In the genomic region with DNA sequence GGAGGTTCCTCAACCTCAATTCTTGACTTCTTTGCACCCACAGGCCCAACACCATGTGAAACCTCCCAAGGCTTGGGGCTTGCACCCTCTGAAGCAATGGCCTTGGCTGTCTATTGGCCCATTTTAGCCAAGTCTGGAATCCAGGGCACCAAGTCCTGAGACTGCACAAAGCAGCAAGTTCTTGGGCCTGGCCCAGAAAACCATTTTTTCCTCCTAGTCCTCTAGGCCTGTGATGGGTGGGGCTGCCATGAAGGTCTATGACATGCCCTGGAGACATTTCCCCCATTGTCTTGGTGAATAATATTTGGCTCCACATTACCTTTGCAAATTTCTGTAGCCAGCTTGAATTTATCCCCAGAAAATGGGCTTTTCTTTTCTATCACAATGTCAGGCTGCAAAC, we compare ENCODE assay signal across 20 cellular contexts.
A peak's percentile ranks its signal among the peaks of the same experiment; 100 is the strongest.
DNase-seq lines count a peak whose midpoint lies in the region; ATAC-seq, FAIRE-seq and TF ChIP-seq lines count a peak whose summit lies in the region.
"Had no signal": no experiment of that assay in that cellular context is flagged by ENCODE, and none has a peak within 500 bp of the region (broad histone marks: within the 10 kb centered on the region; RNA-seq: fewer than 3 reads in every experiment).

No MANE protein-coding gene starts in this region.

- no peak overlapping the region for H3K56ac ChIP-seq in mesendoderm (ENCODE audit: low read length)

- H3K36me3 ChIP-seq in mesendoderm (ENCODE audit: control insufficient read depth, insufficient read depth, low read length): no peaks in the 10 kb centered on the region
- H3K36me3 ChIP-seq: BE2C, BLaER1 had no signal

- H3K79me2 ChIP-seq in mesendoderm (ENCODE audit: control insufficient read depth, insufficient read depth, low read length): no peaks in the 10 kb centered on the region

- TF ChIP-seq POLR2A in A549 (IDR thresholded peaks at IDR 0.05; ENCODE audit: low read length): no peak

- H3K23ac ChIP-seq in mesendoderm (ENCODE audit: low read length): no peak overlapping the region

- H3K4ac ChIP-seq in mesendoderm (ENCODE audit: low read depth, low read length): no peak overlapping the region

- no peak overlapping the region for H2BK5ac ChIP-seq in mesendoderm (ENCODE audit: low read length)

- TF ChIP-seq EP300 in A549 (IDR thresholded peaks at IDR 0.05): no peak

- H3K4me1 ChIP-seq in A549: no peaks in the 10 kb centered on the region
- H3K4me1 ChIP-seq in mesendoderm (ENCODE audit: control insufficient read depth, low read depth, low read length): no peaks in the 10 kb centered on the region
- H3K4me1 ChIP-seq: BE2C, BLaER1 had no signal

- no peaks in the 10 kb centered on the region for H3K27me3 ChIP-seq in mesendoderm (ENCODE audit: insufficient read depth, low read length, poor library complexity)
- H3K27me3 ChIP-seq: BE2C, BLaER1 had no signal

- no peaks in the 10 kb centered on the region for H3K9me3 ChIP-seq in A549
- H3K9me3 ChIP-seq: BE2C had no signal

- H3K4me2 ChIP-seq in A549: no peak overlapping the region
- no peak overlapping the region for H3K4me2 ChIP-seq in mesendoderm (ENCODE audit: low read length)
- H3K4me2 ChIP-seq: BLaER1 had no signal

- H3K27ac ChIP-seq in A549: no peak overlapping the region
- no peak overlapping the region for H3K27ac ChIP-seq in mesendoderm (ENCODE audit: low read depth, low read length)
- H3K27ac ChIP-seq: 22Rv1, BLaER1 had no signal

- DNase-seq in A549 (ENCODE audit: low read depth in 1 of 2, low spot score in 1 of 2): no peak
- DNase-seq in OCI-M1 (lab: John Stamatoyannopoulos, UW): peak; percentile 30
- DNase-seq in mesendoderm: peak; percentile 5
- DNase-seq in D341Med (ENCODE audit: low spot score): no peak
- no peak for DNase-seq in activated T-cell treated with anti-CD3 and anti-CD28 coated beads for 4 hours
- DNase-seq: ACHN; BE2C; C1 segment of cervical spinal cord; CD4-positive, alpha-beta memory T cell; CD4-positive, CD25-positive, alpha-beta regulatory T cell; CD8-positive, alpha-beta memory T cell; COR-L47; DMS79 treated with DMSO at 0.1 percent for 48 hours; GF-D8 had no signal

- H2BK120ac ChIP-seq in mesendoderm (ENCODE audit: low read depth, low read length): no peak overlapping the region

- no peaks in the 10 kb centered on the region for H3K79me1 ChIP-seq in mesendoderm (ENCODE audit: low read length)

- no peak for TF ChIP-seq CTCF in A549 (IDR thresholded peaks at IDR 0.05)

- H4K5ac ChIP-seq in mesendoderm (ENCODE audit: low read length): no peak overlapping the region

- FAIRE-seq in A549 (lab: Jason Lieb, UNC): no peak
- FAIRE-seq: D721Med, G401.6, GM12891, GM19239 had no signal

- CTCF ChIA-PET in A549 (lab: Yijun Ruan, JAX): no interaction called here

- TF ChIP-seq RAD21 in A549 (conservative IDR thresholded peaks at IDR 0.05 in 1 of 2, IDR thresholded peaks at IDR 0.05 in 1 of 2): no peak

- H4K8ac ChIP-seq in mesendoderm (ENCODE audit: low read depth, low read length): no peak overlapping the region

- POLR2A ChIA-PET in A549 (lab: Yijun Ruan, JAX): no interaction called here

- no peak overlapping the region for H3K18ac ChIP-seq in mesendoderm (ENCODE audit: low read length)

- H2AK5ac ChIP-seq in mesendoderm (ENCODE audit: low read length): no peak overlapping the region

- H3K9ac ChIP-seq in mesendoderm (ENCODE audit: low read length): no peak overlapping the region
- H3K9ac ChIP-seq: BLaER1 had no signal

- no peak for ATAC-seq in A549

- no peak overlapping the region for H2BK15ac ChIP-seq in mesendoderm (replicated peaks; ENCODE audit: low read depth)

- no peak overlapping the region for H3K4me3 ChIP-seq in A549
- no peak overlapping the region for H3K4me3 ChIP-seq in mesendoderm (ENCODE audit: low read length)
- H3K4me3 ChIP-seq: BLaER1 had no signal

TF ChIP-seq in A549, 52 proteins besides CTCF, POLR2A, EP300 and RAD21:
- peak; percentile 53 for TF ChIP-seq ZFP36 (IDR thresholded peaks at IDR 0.05; ENCODE audit: borderline replicate concordance, partially characterized antibody)
- TF ChIP-seq HOXB5 (CRISPR knock-in tag; IDR thresholded peaks at IDR 0.05): no peak

Comparison
In these comparisons a context has a peak if more than half of its experiments do, and no peak if none do; other contexts are left out.
1. DNase-seq: peak in OCI-M1 (single experiment) and mesendoderm (single experiment); none in A549 (0 of 2), D341Med (single experiment) and activated T-cell treated with anti-CD3 and anti-CD28 coated beads for 4 hours (single experiment).